In the genomic region with DNA sequence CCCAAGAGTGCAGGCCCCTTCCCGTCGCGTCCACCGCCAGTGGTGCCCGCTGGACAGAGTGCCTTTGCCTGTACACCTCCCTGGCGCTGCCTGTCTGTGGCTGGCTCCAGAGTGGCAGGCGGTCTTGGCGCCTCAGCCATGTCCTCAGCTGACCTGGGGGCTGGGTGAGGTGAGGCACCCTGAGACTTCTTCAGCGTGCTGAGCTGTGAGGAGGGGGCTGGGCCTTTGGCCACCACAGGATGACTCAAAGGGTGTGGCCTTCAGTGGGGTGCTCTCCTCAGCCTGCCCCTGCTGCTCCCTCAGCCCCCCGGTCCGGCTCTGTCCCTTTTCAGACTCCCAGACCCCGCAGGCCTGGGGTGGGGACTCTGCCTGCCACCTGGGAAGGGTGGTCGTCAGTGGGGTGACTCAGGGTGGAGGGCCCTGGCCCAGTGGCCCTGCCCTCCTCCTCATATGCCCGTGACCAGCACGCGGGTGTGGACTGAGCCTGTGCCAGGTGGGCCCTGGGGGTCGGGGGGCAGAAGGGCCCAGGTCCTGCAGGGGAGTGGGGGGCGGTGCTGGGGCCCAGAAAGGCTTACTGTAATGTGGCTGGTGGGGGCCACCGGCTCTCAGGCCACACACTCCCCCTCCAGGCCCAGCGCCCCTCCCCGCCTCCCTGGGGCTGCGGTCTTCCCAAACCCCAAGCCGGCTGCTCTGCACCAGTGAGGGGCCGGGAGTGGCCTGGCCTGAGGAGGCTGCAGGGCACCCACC, we compare ENCODE assay signal across 1 cellular context.
TF ChIP-seq lines count a peak whose summit lies in the region.

No MANE protein-coding gene starts in this region.

TF ChIP-seq in A549, 52 proteins besides CTCF, POLR2A, EP300 and RAD21:
- TF ChIP-seq FOSL2 (IDR thresholded peaks at IDR 0.05) (no peak), FOSL2 (CRISPR knock-in tag; IDR thresholded peaks at IDR 0.05) (0 out of 2 replicates have a peak, but pooled peaks have one; percentile 35), CBX8 (IDR thresholded peaks at IDR 0.05) (no peak), ESRRA (IDR thresholded peaks at IDR 0.05; ENCODE audit: borderline replicate concordance, low read length) (no peak)
- TF ChIP-seq, protein P1, sequence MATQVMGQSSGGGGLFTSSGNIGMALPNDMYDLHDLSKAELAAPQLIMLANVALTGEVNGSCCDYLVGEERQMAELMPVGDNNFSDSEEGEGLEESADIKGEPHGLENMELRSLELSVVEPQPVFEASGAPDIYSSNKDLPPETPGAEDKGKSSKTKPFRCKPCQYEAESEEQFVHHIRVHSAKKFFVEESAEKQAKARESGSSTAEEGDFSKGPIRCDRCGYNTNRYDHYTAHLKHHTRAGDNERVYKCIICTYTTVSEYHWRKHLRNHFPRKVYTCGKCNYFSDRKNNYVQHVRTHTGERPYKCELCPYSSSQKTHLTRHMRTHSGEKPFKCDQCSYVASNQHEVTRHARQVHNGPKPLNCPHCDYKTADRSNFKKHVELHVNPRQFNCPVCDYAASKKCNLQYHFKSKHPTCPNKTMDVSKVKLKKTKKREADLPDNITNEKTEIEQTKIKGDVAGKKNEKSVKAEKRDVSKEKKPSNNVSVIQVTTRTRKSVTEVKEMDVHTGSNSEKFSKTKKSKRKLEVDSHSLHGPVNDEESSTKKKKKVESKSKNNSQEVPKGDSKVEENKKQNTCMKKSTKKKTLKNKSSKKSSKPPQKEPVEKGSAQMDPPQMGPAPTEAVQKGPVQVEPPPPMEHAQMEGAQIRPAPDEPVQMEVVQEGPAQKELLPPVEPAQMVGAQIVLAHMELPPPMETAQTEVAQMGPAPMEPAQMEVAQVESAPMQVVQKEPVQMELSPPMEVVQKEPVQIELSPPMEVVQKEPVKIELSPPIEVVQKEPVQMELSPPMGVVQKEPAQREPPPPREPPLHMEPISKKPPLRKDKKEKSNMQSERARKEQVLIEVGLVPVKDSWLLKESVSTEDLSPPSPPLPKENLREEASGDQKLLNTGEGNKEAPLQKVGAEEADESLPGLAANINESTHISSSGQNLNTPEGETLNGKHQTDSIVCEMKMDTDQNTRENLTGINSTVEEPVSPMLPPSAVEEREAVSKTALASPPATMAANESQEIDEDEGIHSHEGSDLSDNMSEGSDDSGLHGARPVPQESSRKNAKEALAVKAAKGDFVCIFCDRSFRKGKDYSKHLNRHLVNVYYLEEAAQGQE (IDR thresholded peaks at IDR 0.05) = no peak
